In the genomic region with DNA sequence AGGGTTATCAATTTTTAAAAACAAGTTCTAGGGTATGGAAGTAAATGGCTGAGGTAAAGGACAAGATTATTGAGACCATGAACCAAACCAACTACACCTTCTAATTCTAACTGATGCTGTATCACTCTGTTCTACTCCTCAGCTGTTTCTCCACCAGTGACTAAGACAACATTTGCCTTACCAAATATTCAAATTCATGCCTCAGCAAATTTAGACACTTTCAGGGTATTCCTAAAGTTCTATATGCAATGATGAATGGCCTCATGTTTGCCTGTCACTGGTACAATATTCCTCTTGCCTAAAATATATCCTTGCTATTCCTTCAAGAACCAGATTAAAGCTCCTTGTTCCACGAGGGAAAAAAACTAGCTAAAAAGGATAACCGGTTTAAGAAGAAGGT, we compare ENCODE assay signal across 20 cellular contexts. TPM values are rescaled to one million over a fixed set of nuclear protein-coding genes. Genes with fewer than 3 reads are reported as not detected.
A peak's percentile ranks its signal among the peaks of the same experiment; 100 is the strongest.
DNase-seq lines count a peak whose midpoint lies in the region; ATAC-seq lines count a peak whose summit lies in the region.
"Had no signal": no experiment of that assay in that cellular context is flagged by ENCODE, and none has a peak within 500 bp of the region (broad histone marks: within the 10 kb centered on the region; RNA-seq: fewer than 3 reads in every experiment).

No MANE protein-coding gene starts in this region.

- intact Hi-C loops in activated CD4-positive, alpha-beta T cell treated with anti-CD3 and anti-CD28 coated beads for 36 hours (cut with DNase I, micrococcal nuclease), result no loop called here

- POLR2A ChIA-PET in activated CD4-positive, alpha-beta T cell treated with anti-CD3 and anti-CD28 coated beads for 36 hours (lab: Charles Lee), result interaction anchor here (0.6 kb wide), 1 partner anchor 630 kb away, joined by 3 read pairs; no protein-coding TSS in a partner anchor

- peaks cover 44% of the 10 kb centered on the region for H3K4me1 Mint-ChIP-seq in activated CD4-positive, alpha-beta T cell treated with anti-CD3 and anti-CD28 coated beads for 36 hours
- H3K4me1 Mint-ChIP-seq in stimulated activated naive CD8-positive, alpha-beta T cell treated with anti-CD3 and anti-CD28 coated beads, Interleukin-15, Interleukin-2, amounts not matched to agents 100 ng/mL and 50 ng/mL, for 24 hours (ENCODE audit: low read depth), result peaks cover 61% of the 10 kb centered on the region
- peaks cover 69% of the 10 kb centered on the region for H3K4me1 Mint-ChIP-seq in stimulated activated naive CD8-positive, alpha-beta T cell treated with anti-CD3 and anti-CD28 coated beads, Interleukin-15, amount 100 ng/mL, for 72 hours
- H3K4me1 Mint-ChIP-seq in effector memory CD8-positive, alpha-beta T cell (ENCODE audit: low read depth in 2 of 2), result peaks cover 17 to 35% of the 10 kb centered on the region in 2 donors

- H3K36me3 Mint-ChIP-seq in activated CD4-positive, alpha-beta T cell treated with anti-CD3 and anti-CD28 coated beads for 36 hours (ENCODE audit: low read depth), result peaks cover 92% of the 10 kb centered on the region
- H3K36me3 Mint-ChIP-seq in stimulated activated naive CD8-positive, alpha-beta T cell treated with anti-CD3 and anti-CD28 coated beads, Interleukin-15, Interleukin-2, amounts not matched to agents 100 ng/mL and 50 ng/mL, for 24 hours (ENCODE audit: low read depth), result peaks cover 88% of the 10 kb centered on the region
- H3K36me3 Mint-ChIP-seq in effector memory CD8-positive, alpha-beta T cell (ENCODE audit: insufficient read depth), result peaks cover 82% of the 10 kb centered on the region

- H3K4me3 Mint-ChIP-seq in activated CD4-positive, alpha-beta T cell treated with anti-CD3 and anti-CD28 coated beads for 36 hours, result no peak overlapping the region
- peak overlapping the region; percentile 98 for H3K4me3 Mint-ChIP-seq in stimulated activated naive CD8-positive, alpha-beta T cell treated with anti-CD3 and anti-CD28 coated beads, Interleukin-15, Interleukin-2, amounts not matched to agents 100 ng/mL and 50 ng/mL, for 24 hours
- no peak overlapping the region for H3K4me3 Mint-ChIP-seq in stimulated activated naive CD8-positive, alpha-beta T cell treated with anti-CD3 and anti-CD28 coated beads, Interleukin-15, amount 100 ng/mL, for 72 hours
- no peak overlapping the region for H3K4me3 Mint-ChIP-seq in effector memory CD8-positive, alpha-beta T cell

- H3K27me3 Mint-ChIP-seq in activated CD4-positive, alpha-beta T cell treated with anti-CD3 and anti-CD28 coated beads for 36 hours, result no peaks in the 10 kb centered on the region
- no peaks in the 10 kb centered on the region for H3K27me3 Mint-ChIP-seq in stimulated activated naive CD8-positive, alpha-beta T cell treated with anti-CD3 and anti-CD28 coated beads, Interleukin-15, Interleukin-2, amounts not matched to agents 100 ng/mL and 50 ng/mL, for 24 hours
- no peaks in the 10 kb centered on the region for H3K27me3 Mint-ChIP-seq in stimulated activated naive CD8-positive, alpha-beta T cell treated with anti-CD3 and anti-CD28 coated beads, Interleukin-15, amount 100 ng/mL, for 72 hours
- H3K27me3 Mint-ChIP-seq in effector memory CD8-positive, alpha-beta T cell, result no peaks in the 10 kb centered on the region

- DNase-seq in activated CD4-positive, alpha-beta T cell treated with anti-CD3 and anti-CD28 coated beads for 36 hours, result no peak
- no peak for DNase-seq in activated CD4-positive, alpha-beta T cell treated with anti-CD3 and anti-CD28 coated beads, Interleukin-2, amount 50 U/mL, for 48 hours
- no peak for DNase-seq in stimulated activated naive CD8-positive, alpha-beta T cell treated with anti-CD3 and anti-CD28 coated beads, Interleukin-15, amount 100 ng/mL, for 72 hours
- no peak for DNase-seq in effector memory CD8-positive, alpha-beta T cell
- DNase-seq in stimulated activated CD4-positive, alpha-beta T cell treated with anti-CD3 and anti-CD28 coated beads, Interleukin-4, amount 100 ng/mL, for 24 hours, result no peak
- DNase-seq in NCI-H1930 (lab: John Stamatoyannopoulos, UW) (no peak), SIG-M5 treated with dmso at 0.1 percent for 504 hours (lab: John Stamatoyannopoulos, UW; ENCODE audit: unreplicated experiment) (no peak)
- DNase-seq: BE2C; CD4-positive, CD25-positive, alpha-beta regulatory T cell; GF-D8; KBM-7; NCI-H1105 treated with DMSO at 0.1 percent for 48 hours; NCI-H1694 treated with DMSO at 0.1 percent for 48 hours; NCI-H2107; NCI-H510A; NCI-H774 had no signal

- ATAC-seq in activated CD4-positive, alpha-beta T cell treated with anti-CD3 and anti-CD28 coated beads for 36 hours, result no peak
- no peak for ATAC-seq in stimulated activated naive CD8-positive, alpha-beta T cell treated with anti-CD3 and anti-CD28 coated beads, Interleukin-15, amount 100 ng/mL, for 72 hours
- no peak for ATAC-seq in effector memory CD8-positive, alpha-beta T cell (replicated peaks)
- ATAC-seq: Right ventricle myocardium inferior had no signal

- H3K27ac Mint-ChIP-seq in activated CD4-positive, alpha-beta T cell treated with anti-CD3 and anti-CD28 coated beads for 36 hours, result peak overlapping the region; percentile 37
- H3K27ac Mint-ChIP-seq in stimulated activated naive CD8-positive, alpha-beta T cell treated with anti-CD3 and anti-CD28 coated beads, Interleukin-15, Interleukin-2, amounts not matched to agents 100 ng/mL and 50 ng/mL, for 24 hours, result peak overlapping the region; percentile 66
- peak overlapping the region in 1 of 2 donors; percentile 92 for H3K27ac Mint-ChIP-seq in stimulated activated naive CD8-positive, alpha-beta T cell treated with anti-CD3 and anti-CD28 coated beads, Interleukin-15, amount 100 ng/mL, for 72 hours
- peak overlapping the region; percentile 25 to 57 for H3K27ac Mint-ChIP-seq in effector memory CD8-positive, alpha-beta T cell

- CTCF ChIA-PET in activated CD4-positive, alpha-beta T cell treated with anti-CD3 and anti-CD28 coated beads for 36 hours (lab: Charles Lee), result interaction anchor here (3.8 kb wide), 1 partner anchor 16 kb away, joined by 17 read pairs; no protein-coding TSS in a partner anchor

- H3K9me3 Mint-ChIP-seq in activated CD4-positive, alpha-beta T cell treated with anti-CD3 and anti-CD28 coated beads for 36 hours (ENCODE audit: low read depth), result no peaks in the 10 kb centered on the region
- H3K9me3 Mint-ChIP-seq in stimulated activated naive CD8-positive, alpha-beta T cell treated with anti-CD3 and anti-CD28 coated beads, Interleukin-15, Interleukin-2, amounts not matched to agents 100 ng/mL and 50 ng/mL, for 24 hours, result no peaks in the 10 kb centered on the region
- no peaks in the 10 kb centered on the region for H3K9me3 Mint-ChIP-seq in stimulated activated naive CD8-positive, alpha-beta T cell treated with anti-CD3 and anti-CD28 coated beads, Interleukin-15, amount 100 ng/mL, for 72 hours
- no peaks in the 10 kb centered on the region for H3K9me3 Mint-ChIP-seq in effector memory CD8-positive, alpha-beta T cell
- H3K9me3 Mint-ChIP-seq: CD4-positive, CD25-positive, alpha-beta regulatory T cell had no signal

RNA-seq across cellular contexts. Expression of a gene that starts 5.0 kb away (rescaled TPM):
- 1,000 to 10,000 TPM; 1,442 to 2,369 TPM for total RNA-seq in activated CD4-positive, alpha-beta T cell treated with anti-CD3 and anti-CD28 coated beads for 36 hours

RNA-seq across cellular contexts. Expression of a gene that starts 5.1 kb away (rescaled TPM):
- 10 to 100 TPM; 30.7 to 35.5 TPM for total RNA-seq in activated CD4-positive, alpha-beta T cell treated with anti-CD3 and anti-CD28 coated beads for 36 hours

RNA-seq across cellular contexts. Expression of a gene that starts 47.0 kb away (rescaled TPM):
- not detected for total RNA-seq in activated CD4-positive, alpha-beta T cell treated with anti-CD3 and anti-CD28 coated beads for 36 hours
- total RNA-seq: A172; CD4-positive, CD25-positive, alpha-beta regulatory T cell; OCI-LY7 had no signal
